ENCODE assay signal across 16 cellular contexts in the genomic region with DNA sequence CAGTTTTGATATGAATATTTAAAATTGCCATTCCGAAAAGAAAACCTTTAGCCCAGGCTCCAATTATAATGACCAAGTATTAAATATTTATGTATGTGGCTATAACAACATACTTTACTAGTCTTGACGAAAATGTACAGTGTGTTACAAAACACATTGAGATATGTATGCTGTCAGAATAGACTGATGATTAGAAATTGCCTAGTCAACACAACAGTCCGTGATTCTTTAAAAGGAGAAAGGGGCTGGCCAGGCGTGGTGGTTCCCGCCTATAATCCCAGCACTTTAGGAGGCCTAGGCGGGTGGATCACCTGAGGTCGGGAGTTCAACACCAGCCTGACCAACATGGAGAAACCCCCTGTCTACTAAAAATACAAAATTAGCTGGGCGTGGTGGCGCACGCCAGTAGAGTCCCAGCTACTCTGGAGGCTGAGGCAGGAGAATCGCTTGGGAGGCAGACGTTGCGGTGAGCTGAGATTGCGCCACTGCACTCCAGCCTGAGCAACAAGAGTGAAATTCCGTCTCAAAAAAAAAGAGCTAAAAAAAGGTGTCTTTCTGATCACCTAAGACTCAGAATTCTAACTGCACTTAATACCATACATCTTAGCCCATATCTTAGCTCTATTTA. TPM values are rescaled to one million over a fixed set of nuclear protein-coding genes. Genes with fewer than 3 reads are reported as not detected.
A peak's percentile ranks its signal among the peaks of the same experiment; 100 is the strongest.
DNase-seq lines count a peak whose midpoint lies in the region; ATAC-seq and TF ChIP-seq lines count a peak whose summit lies in the region.
"Had no signal": no experiment of that assay in that cellular context is flagged by ENCODE, and none has a peak within 500 bp of the region (broad histone marks: within the 10 kb centered on the region; RNA-seq: fewer than 3 reads in every experiment).

No MANE protein-coding gene starts in this region.

- H3K36me3 Mint-ChIP-seq in activated CD4-positive, alpha-beta T cell treated with anti-CD3 and anti-CD28 coated beads, Interleukin-2, amount 10 ng/mL, durations not matched to agents 24 days and 14 days (ENCODE audit: low read depth): peaks cover 28% of the 10 kb centered on the region
- H3K36me3 Mint-ChIP-seq in GM23338 (ENCODE audit: low read depth): peaks cover 18% of the 10 kb centered on the region; the same call in 2 of the 3 replicates

- H4K20me1 ChIP-seq in GM23338 (replicated peaks; ENCODE audit: insufficient read depth) (peaks cover 2% of the 10 kb centered on the region; the same call in 1 of the 2 replicates), SU-DHL-6 (ENCODE audit: low read depth, low read length) (no peaks in the 10 kb centered on the region), fibroblast of lung (ENCODE audit: control insufficient read depth, extremely low read depth, insufficient read depth, low read length) (no peaks in the 10 kb centered on the region)

- H3K36me3 ChIP-seq in GM23338 (ENCODE audit: insufficient read depth) (peaks cover 4% of the 10 kb centered on the region; the same call in 1 of the 2 replicates), SU-DHL-6 (ENCODE audit: low read length) (peaks cover 10% of the 10 kb centered on the region; the same call in 1 of the 2 replicates), fibroblast of lung (ENCODE audit: control insufficient read depth, insufficient read depth, low read length) (no peaks in the 10 kb centered on the region)
- H3K36me3 ChIP-seq: transverse colon had no signal

- H3K4me2 ChIP-seq in GM23338 (peak overlapping the region; percentile 83), SU-DHL-6 (ENCODE audit: low read depth, low read length, poor library complexity, severe bottlenecking) (peak overlapping the region; percentile 92), fibroblast of lung (ENCODE audit: extremely low read depth, insufficient read depth, low read length) (peak overlapping the region; percentile 29)

- H3F3A ChIP-seq in GM23338 (replicated peaks; ENCODE audit: low read depth) (no peaks in the 10 kb centered on the region), SU-DHL-6 (ENCODE audit: insufficient read depth) (peaks cover 38% of the 10 kb centered on the region)

- H3K27me3 Mint-ChIP-seq in activated CD4-positive, alpha-beta T cell treated with anti-CD3 and anti-CD28 coated beads, Interleukin-2, amount 10 ng/mL, durations not matched to agents 24 days and 14 days: no peaks in the 10 kb centered on the region
- H3K27me3 Mint-ChIP-seq in GM23338 (ENCODE audit: insufficient read depth, low read depth, poor library complexity): peaks cover 11% of the 10 kb centered on the region

- ATAC-seq in GM23338: no peak
- ATAC-seq in GM18868 (IDR thresholded peaks at IDR 0.05; ENCODE audit: unreplicated experiment): no peak
- ATAC-seq: left colon had no signal

- H3K9me2 ChIP-seq in GM23338 (ENCODE audit: insufficient read depth): no peaks in the 10 kb centered on the region
- H3K9me2 ChIP-seq in SU-DHL-6 (replicated peaks; ENCODE audit: insufficient read depth, low read length): no peaks in the 10 kb centered on the region

- H3K27ac ChIP-seq in GM23338 (ENCODE audit: low read depth): no peak overlapping the region
- H3K27ac ChIP-seq in SU-DHL-6 (ENCODE audit: low read depth, low read length): peak overlapping the region; percentile 5; the same call in 1 of the 2 replicates
- no peak overlapping the region for H3K27ac ChIP-seq in fibroblast of lung (ENCODE audit: insufficient read depth, low read length)
- H3K27ac ChIP-seq: hepatocyte, transverse colon had no signal

- no peak for DNase-seq in activated CD4-positive, alpha-beta T cell treated with anti-CD3 and anti-CD28 coated beads, Interleukin-2, amount 10 ng/mL, durations not matched to agents 24 days and 14 days
- DNase-seq in activated CD4-positive, alpha-beta T cell treated with anti-CD3 and anti-CD28 coated beads for 1 hour: no peak
- DNase-seq in GM23338 (ENCODE audit: low spot score): no peak
- no peak for DNase-seq in fibroblast of lung (ENCODE audit: low read depth in 2 of 2)
- DNase-seq in HEK293T (ENCODE audit: extremely low spot score): no peak
- no peak for DNase-seq in C1 segment of cervical spinal cord (lab: John Stamatoyannopoulos, UW)
- DNase-seq: GF-D8; KBM-7; left colon; NCI-H1436 treated with DMSO at 0.1 percent for 48 hours; NCI-H446 treated with DMSO at 0.1 percent for 48 hours; stimulated activated CD4-positive, alpha-beta T cell treated with anti-CD3 and anti-CD28 coated beads, Interleukin-4, amount 100 ng/mL, for 1 hour; transverse colon had no signal

- CTCF ChIA-PET in HEK293T (lab: Yijun Ruan, JAX): no interaction called here

- H3K4me1 ChIP-seq in GM23338 (ENCODE audit: insufficient read depth): peaks cover 12% of the 10 kb centered on the region; the same call in 1 of the 2 replicates
- no peaks in the 10 kb centered on the region for H3K4me1 ChIP-seq in fibroblast of lung (ENCODE audit: control insufficient read depth, extremely low read depth, insufficient read depth, low read length)

- H3K9me3 ChIP-seq in SU-DHL-6 (ENCODE audit: insufficient read depth, low read length) (no peaks in the 10 kb centered on the region), fibroblast of lung (ENCODE audit: control insufficient read depth, insufficient read depth, low read depth, low read length) (no peaks in the 10 kb centered on the region)
- H3K9me3 ChIP-seq: transverse colon had no signal

- H3K4me1 Mint-ChIP-seq in activated CD4-positive, alpha-beta T cell treated with anti-CD3 and anti-CD28 coated beads, Interleukin-2, amount 10 ng/mL, durations not matched to agents 24 days and 14 days: peaks cover 28% of the 10 kb centered on the region
- H3K4me1 Mint-ChIP-seq in GM23338: peaks cover 14% of the 10 kb centered on the region

- no peaks in the 10 kb centered on the region for H3K9me3 Mint-ChIP-seq in activated CD4-positive, alpha-beta T cell treated with anti-CD3 and anti-CD28 coated beads, Interleukin-2, amount 10 ng/mL, durations not matched to agents 24 days and 14 days
- H3K9me3 Mint-ChIP-seq in GM23338: no peaks in the 10 kb centered on the region

- peaks cover 62% of the 10 kb centered on the region for H3K79me2 ChIP-seq in GM23338 (replicated peaks; ENCODE audit: insufficient read depth)
- H3K79me2 ChIP-seq in SU-DHL-6 (ENCODE audit: insufficient read depth, low read length): peaks cover 41% of the 10 kb centered on the region
- peaks cover 12% of the 10 kb centered on the region for H3K79me2 ChIP-seq in fibroblast of lung (ENCODE audit: control insufficient read depth, insufficient read depth, low read length)

- intact Hi-C loops in activated CD4-positive, alpha-beta T cell treated with anti-CD3 and anti-CD28 coated beads, Interleukin-2, amount 10 ng/mL, durations not matched to agents 24 days and 14 days (cut with micrococcal nuclease): loop anchor here (5.0 kb wide), 1 partner anchor 273 kb away; no protein-coding TSS in a partner anchor

- no peak for TF ChIP-seq CTCF in GM23338 (conservative IDR thresholded peaks at IDR 0.05; ENCODE audit: low read depth in 2 of 2)
- no peak for TF ChIP-seq CTCF in SU-DHL-6 (IDR thresholded peaks at IDR 0.05; ENCODE audit: insufficient read depth, low read length, poor library complexity, severe bottlenecking)
- TF ChIP-seq CTCF in fibroblast of lung (conservative IDR thresholded peaks at IDR 0.05 in 1 of 2, IDR thresholded peaks at IDR 0.05 in 1 of 2; ENCODE audit: low read depth in 1 of 2, low read length in 2 of 2): no peak

- H3K9ac ChIP-seq in SU-DHL-6 (ENCODE audit: low read length) (peak overlapping the region; percentile 86), fibroblast of lung (ENCODE audit: insufficient read depth, low read length) (no peak overlapping the region)

- H3K27me3 ChIP-seq in GM23338 (ENCODE audit: insufficient read depth) (no peaks in the 10 kb centered on the region), SU-DHL-6 (ENCODE audit: low read length) (no peaks in the 10 kb centered on the region), fibroblast of lung (ENCODE audit: control insufficient read depth, insufficient read depth, low read length) (no peaks in the 10 kb centered on the region)
- H3K27me3 ChIP-seq: hepatocyte, transverse colon had no signal

- H3K4me3 Mint-ChIP-seq in activated CD4-positive, alpha-beta T cell treated with anti-CD3 and anti-CD28 coated beads, Interleukin-2, amount 10 ng/mL, durations not matched to agents 24 days and 14 days: peak overlapping the region; percentile 92
- H3K4me3 Mint-ChIP-seq in GM23338: peak overlapping the region; percentile 96

- H2AFZ ChIP-seq in GM23338 (no peak overlapping the region), SU-DHL-6 (ENCODE audit: low read depth, low read length, severe bottlenecking) (no peak overlapping the region), fibroblast of lung (ENCODE audit: low read length) (no peak overlapping the region)
- H2AFZ ChIP-seq: hepatocyte had no signal

- H3K4me3 ChIP-seq in GM23338 (peak overlapping the region; percentile 77), SU-DHL-6 (ENCODE audit: insufficient read depth, low read length, poor library complexity, severe bottlenecking) (peak overlapping the region; percentile 79), fibroblast of lung (replicated peaks in 1 of 4; ENCODE audit: control extremely low read depth in 1 of 4, insufficient read depth in 1 of 4, low read depth in 3 of 4, low read length in 4 of 4) (no peak overlapping the region)
- H3K4me3 ChIP-seq: hepatocyte, transverse colon had no signal

- H3K27ac Mint-ChIP-seq in activated CD4-positive, alpha-beta T cell treated with anti-CD3 and anti-CD28 coated beads, Interleukin-2, amount 10 ng/mL, durations not matched to agents 24 days and 14 days: no peak overlapping the region
- H3K27ac Mint-ChIP-seq in GM23338: no peak overlapping the region

- POLR2A ChIA-PET in HEK293T (lab: Yijun Ruan, JAX): interaction anchor here (2.2 kb wide), 1 partner anchor 18 kb away, joined by 10 read pairs; a partner anchor contains a TSS

RNA-seq across cellular contexts. Expression of a gene that starts 1.8 kb away (rescaled TPM):
- 24.8 and 27.4 TPM in 2 replicates for total RNA-seq in activated CD4-positive, alpha-beta T cell treated with anti-CD3 and anti-CD28 coated beads, Interleukin-2, amount 10 ng/mL, durations not matched to agents 24 days and 14 days
- 17.9 and 20.9 TPM in 2 replicates for total RNA-seq in GM23338 (2014; rRNA removed; shearing (Covaris generic))
- polyA plus RNA-seq in GM23338 (2016; fragmentation: Nextera tagmentation; extraction: Ambion mirVana): 25.8 and 27.1 TPM in 2 replicates
- 1.3 and 1.7 TPM in 2 replicates for total RNA-seq in fibroblast of lung
- polyA plus RNA-seq in fibroblast of lung: 3.3 and 6.8 TPM in 2 replicates
- polyA plus RNA-seq in fibroblast of lung (2012): 2.7 and 6.2 TPM in 2 replicates
- 1.4 TPM in 1 of 2 replicates, not detected in the other for polyA minus RNA-seq in fibroblast of lung (ENCODE audit: low replicate concordance)

RNA-seq across cellular contexts. Expression of a gene that starts 17.3 kb away (rescaled TPM):
- total RNA-seq in activated CD4-positive, alpha-beta T cell treated with anti-CD3 and anti-CD28 coated beads, Interleukin-2, amount 10 ng/mL, durations not matched to agents 24 days and 14 days: 19.6 and 24.0 TPM in 2 replicates
- 28.9 and 30.5 TPM in 2 replicates for total RNA-seq in GM23338 (2014; rRNA removed; shearing (Covaris generic))
- polyA plus RNA-seq in GM23338 (2016; fragmentation: Nextera tagmentation; extraction: Ambion mirVana) (20.1 and 22.4 TPM in 2 replicates), fibroblast of lung (19.0 and 21.1 TPM in 2 replicates)
- 31.9 and 32.6 TPM in 2 replicates for total RNA-seq in fibroblast of lung
- 10.5 and 11.4 TPM in 2 replicates for polyA plus RNA-seq in fibroblast of lung (2012)
- polyA minus RNA-seq in fibroblast of lung (ENCODE audit: low replicate concordance): 4.6 and 5.9 TPM in 2 replicates

RNA-seq across cellular contexts. Expression of a gene that starts 17.4 kb away (rescaled TPM):
- total RNA-seq in activated CD4-positive, alpha-beta T cell treated with anti-CD3 and anti-CD28 coated beads, Interleukin-2, amount 10 ng/mL, durations not matched to agents 24 days and 14 days: 24.1 and 24.9 TPM in 2 replicates
- 22.7 and 35.0 TPM in 2 replicates for total RNA-seq in GM23338 (2014; rRNA removed; shearing (Covaris generic))
- 38.1 and 41.2 TPM in 2 replicates for polyA plus RNA-seq in GM23338 (2016; fragmentation: Nextera tagmentation; extraction: Ambion mirVana)
- 87.7 and 89.4 TPM in 2 replicates for total RNA-seq in fibroblast of lung
- 67.7 and 103 TPM in 2 replicates for polyA plus RNA-seq in fibroblast of lung
- 50.2 and 65.8 TPM in 2 replicates for polyA plus RNA-seq in fibroblast of lung (2012)
- polyA minus RNA-seq in fibroblast of lung (ENCODE audit: low replicate concordance): 1.1 and 4.2 TPM in 2 replicates

Comparison
In these comparisons a context has a peak if more than half of its experiments do, and no peak if none do; other contexts are left out.
1. H3K4me2 ChIP-seq: peak in every context shown above with its lines; median percentile 92 in SU-DHL-6; 83 in GM23338; 29 in fibroblast of lung.
2. H3K4me3 ChIP-seq: peak in GM23338 (single experiment) and SU-DHL-6 (single experiment); none in fibroblast of lung (0 of 4).